26 cellular contexts compared by ENCODE assay signal in the genomic region with DNA sequence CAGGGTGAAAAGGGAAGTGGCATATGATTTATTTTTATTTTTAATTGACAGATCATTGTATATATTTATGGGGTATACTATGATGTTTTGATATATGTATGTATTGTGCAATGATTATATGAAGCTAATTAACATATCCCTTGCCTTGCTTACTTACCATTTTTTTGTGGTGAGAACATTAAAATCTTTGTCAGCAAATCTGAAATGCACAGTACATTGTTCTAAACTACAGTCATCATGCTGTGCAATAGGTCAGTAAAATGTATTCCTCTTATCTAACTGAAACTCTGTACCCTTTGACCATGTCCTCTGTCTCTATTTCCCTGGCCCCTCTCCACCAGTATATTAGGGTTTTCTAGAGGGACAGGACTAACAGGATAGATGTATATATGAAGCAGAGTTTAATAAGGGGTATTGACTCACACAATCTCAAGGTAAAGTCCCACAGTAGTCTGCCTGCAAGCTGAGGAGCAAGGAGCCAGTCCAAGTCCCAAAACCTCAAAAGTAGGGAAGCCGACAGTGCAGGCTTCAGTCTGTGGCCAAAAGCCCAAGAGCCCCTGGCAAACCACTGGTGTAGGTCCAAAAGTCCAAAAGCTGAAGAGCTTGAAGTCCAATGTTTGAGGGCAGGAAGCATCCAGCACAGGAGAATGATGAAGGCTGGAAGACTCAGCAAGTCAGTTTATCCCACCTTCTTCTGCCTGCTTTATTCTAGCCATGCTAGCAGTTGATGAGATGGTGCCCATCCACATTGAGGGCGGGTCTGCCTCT.
"Had no signal": no experiment of that assay in that cellular context is flagged by ENCODE, and none has a peak within 500 bp of the region (broad histone marks: within the 10 kb centered on the region; RNA-seq: fewer than 3 reads in every experiment).

No MANE protein-coding gene starts in this region.

- H3K4me3 Mint-ChIP-seq: naive thymus-derived CD4-positive, alpha-beta T cell; nephron; neural crest cell; stimulated activated effector memory CD8-positive, alpha-beta T cell treated with anti-CD3 and anti-CD28 coated beads, Interleukin-12 subunit alpha, Interleukin-12 subunit beta, amount 100 ng/mL, for 72 hours; stimulated activated naive CD8-positive, alpha-beta T cell treated with anti-CD3 and anti-CD28 coated beads, Interleukin-15, Interleukin-2, amounts not matched to agents 100 ng/mL and 50 ng/mL, for 24 hours had no signal

- H3K4me1 Mint-ChIP-seq: naive thymus-derived CD4-positive, alpha-beta T cell; nephron; neural crest cell; stimulated activated effector memory CD8-positive, alpha-beta T cell treated with anti-CD3 and anti-CD28 coated beads, Interleukin-12 subunit alpha, Interleukin-12 subunit beta, amount 100 ng/mL, for 72 hours had no signal

- H3K9me3 Mint-ChIP-seq: nephron; stimulated activated naive CD8-positive, alpha-beta T cell treated with anti-CD3 and anti-CD28 coated beads, Interleukin-15, Interleukin-2, amounts not matched to agents 100 ng/mL and 50 ng/mL, for 24 hours had no signal

- ATAC-seq: mucosa of descending colon; naive thymus-derived CD4-positive, alpha-beta T cell; pancreas; stimulated activated effector memory CD8-positive, alpha-beta T cell treated with anti-CD3 and anti-CD28 coated beads, Interleukin-12 subunit alpha, Interleukin-12 subunit beta, amount 100 ng/mL, for 72 hours had no signal

- H3K27ac Mint-ChIP-seq: naive thymus-derived CD4-positive, alpha-beta T cell; nephron; stimulated activated effector memory CD8-positive, alpha-beta T cell treated with anti-CD3 and anti-CD28 coated beads, Interleukin-12 subunit alpha, Interleukin-12 subunit beta, amount 100 ng/mL, for 72 hours; stimulated activated naive CD8-positive, alpha-beta T cell treated with anti-CD3 and anti-CD28 coated beads, Interleukin-15, Interleukin-2, amounts not matched to agents 100 ng/mL and 50 ng/mL, for 24 hours had no signal

- H3K4me1 ChIP-seq: left lung, pancreas, prostate gland, sigmoid colon, spleen, tibial artery, upper lobe of right lung had no signal

- H3K27ac ChIP-seq: hepatocyte, left lung, pancreas, prostate gland, sigmoid colon, spleen, thoracic aorta, tibial artery, upper lobe of right lung had no signal

- H3K36me3 ChIP-seq: left lung, pancreas, prostate gland, sigmoid colon, spleen, suprapubic skin, thoracic aorta, tibial artery, upper lobe of right lung had no signal

- DNase-seq: islet precursor cell; left lung; midbrain; mucosa of descending colon; naive thymus-derived CD4-positive, alpha-beta T cell; nucleus accumbens; pancreas; posterior cingulate gyrus; retina; right cardiac atrium; sigmoid colon; small intestine; spleen; stimulated activated CD4-positive, alpha-beta T cell treated with anti-CD3 and anti-CD28 coated beads, Interleukin-4, amount 100 ng/mL, for 24 hours; stimulated activated naive CD4-positive, alpha-beta T cell; tibial artery; upper lobe of right lung had no signal

- H3K4me3 ChIP-seq: hepatocyte, left lung, lung, mucosa of descending colon, pancreas, prostate gland, sigmoid colon, spleen, suprapubic skin, thoracic aorta, tibial artery, upper lobe of right lung had no signal

- H3K27me3 Mint-ChIP-seq: stimulated activated naive CD8-positive, alpha-beta T cell treated with anti-CD3 and anti-CD28 coated beads, Interleukin-15, Interleukin-2, amounts not matched to agents 100 ng/mL and 50 ng/mL, for 24 hours had no signal

- H2AFZ ChIP-seq: hepatocyte had no signal

- H3K4me2 ChIP-seq: hepatocyte had no signal

- H3K36me3 Mint-ChIP-seq: naive thymus-derived CD4-positive, alpha-beta T cell; stimulated activated effector memory CD8-positive, alpha-beta T cell treated with anti-CD3 and anti-CD28 coated beads, Interleukin-12 subunit alpha, Interleukin-12 subunit beta, amount 100 ng/mL, for 72 hours had no signal

- H3K9me3 ChIP-seq: left lung, mucosa of descending colon, pancreas, prostate gland, sigmoid colon, spleen, suprapubic skin, thoracic aorta, tibial artery, upper lobe of right lung had no signal

- H3K27me3 ChIP-seq: hepatocyte, left lung, pancreas, sigmoid colon, spleen, suprapubic skin, tibial artery, upper lobe of right lung had no signal
